In the genomic region with DNA sequence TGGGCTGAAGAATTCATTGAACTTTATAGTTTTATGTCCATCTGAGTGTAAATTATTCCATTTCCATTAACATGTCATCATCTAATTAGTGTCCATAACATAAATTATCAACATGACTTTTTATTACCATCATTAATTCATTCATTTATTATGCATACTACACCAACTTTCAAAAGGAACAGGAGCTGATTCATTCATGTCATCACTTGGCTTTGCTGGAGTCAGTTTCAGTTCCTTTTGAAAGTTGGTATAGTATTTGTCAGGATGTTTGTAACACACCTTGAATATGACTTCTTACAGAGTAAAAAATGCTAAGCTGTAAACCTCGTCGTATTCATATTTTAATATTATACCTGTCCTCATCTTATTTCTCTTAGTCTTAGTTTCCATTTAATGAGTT, we compare ENCODE assay signal across 19 cellular contexts.
A peak's percentile ranks its signal among the peaks of the same experiment; 100 is the strongest.
DNase-seq lines count a peak whose midpoint lies in the region; ATAC-seq, FAIRE-seq and TF ChIP-seq lines count a peak whose summit lies in the region.
"Had no signal": no experiment of that assay in that cellular context is flagged by ENCODE, and none has a peak within 500 bp of the region (broad histone marks: within the 10 kb centered on the region; RNA-seq: fewer than 3 reads in every experiment).

No MANE protein-coding gene starts in this region.

- no peak overlapping the region for H3K9ac ChIP-seq in smooth muscle cell (ENCODE audit: low read depth)

- POLR2A ChIA-PET in A549 (lab: Yijun Ruan, JAX): no interaction called here

- CTCF ChIA-PET in A549 (lab: Yijun Ruan, JAX): no interaction called here

- 87% methylated on average over 2 of the region's 2 CpGs for WGBS in A549 (ENCODE audit: missing lambda C conversion rate)
- WGBS in spleen, 5 donors: 74 to 90% (median 86%) methylated on average over 2 of the region's 2 CpGs
- 99% methylated on average over 2 of the region's 2 CpGs for WGBS in smooth muscle cell (ENCODE audit: low lambda C conversion rate)

- H3K4me2 ChIP-seq in A549 (no peak overlapping the region), smooth muscle cell (no peak overlapping the region)

- H3K4me1 ChIP-seq in A549: no peaks in the 10 kb centered on the region
- no peaks in the 10 kb centered on the region for H3K4me1 ChIP-seq in spleen
- no peaks in the 10 kb centered on the region for H3K4me1 ChIP-seq in smooth muscle cell (ENCODE audit: low read depth)
- H3K4me1 ChIP-seq: gastroesophageal sphincter had no signal

- no peak for TF ChIP-seq EP300 in A549 (IDR thresholded peaks at IDR 0.05)

- no peaks in the 10 kb centered on the region for H3F3A ChIP-seq in smooth muscle cell (ENCODE audit: low read depth)

- no peak for TF ChIP-seq RAD21 in A549 (conservative IDR thresholded peaks at IDR 0.05 in 1 of 2, IDR thresholded peaks at IDR 0.05 in 1 of 2)

- no peak overlapping the region for H2AFZ ChIP-seq in smooth muscle cell (ENCODE audit: low read depth)

- intact Hi-C loops in cardiac septum (cut with DNase I) (no loop called here), spleen (cut with DNase I; ENCODE audit: low total_unique reads) (no loop called here)

- H3K27me3 ChIP-seq in spleen (replicated peaks in 1 of 7) (no peaks in the 10 kb centered on the region), smooth muscle cell (ENCODE audit: low read depth) (no peaks in the 10 kb centered on the region)
- H3K27me3 ChIP-seq: gastroesophageal sphincter had no signal

- ATAC-seq in A549 (no peak), GM19035 (IDR thresholded peaks at IDR 0.05; ENCODE audit: unreplicated experiment) (peak; percentile 85), GM21825 (IDR thresholded peaks at IDR 0.05; ENCODE audit: unreplicated experiment) (peak; percentile 74), HG03280 (IDR thresholded peaks at IDR 0.05; ENCODE audit: unreplicated experiment) (peak; percentile 50)
- ATAC-seq: activated T-helper 17 cell treated with anti-CD3 and anti-CD28 coated beads, Interleukin-2, amount 50 U/mL, for 72 hours; effector memory CD8-positive, alpha-beta T cell; gastroesophageal sphincter; T-helper 17 cell had no signal

- no peak overlapping the region for H3K4me3 ChIP-seq in A549
- no peak overlapping the region for H3K4me3 ChIP-seq in spleen
- H3K4me3 ChIP-seq in smooth muscle cell: no peak overlapping the region
- H3K4me3 ChIP-seq: gastroesophageal sphincter had no signal

- no peak for TF ChIP-seq POLR2A in A549 (IDR thresholded peaks at IDR 0.05; ENCODE audit: low read length)
- no peak for TF ChIP-seq POLR2A in spleen (IDR thresholded peaks at IDR 0.05)

- TF ChIP-seq CTCF in A549 (IDR thresholded peaks at IDR 0.05): no peak
- no peak for TF ChIP-seq CTCF in spleen (IDR thresholded peaks at IDR 0.05 in 8 of 11, conservative IDR thresholded peaks at IDR 0.05 in 3 of 11)
- no peak for TF ChIP-seq CTCF in smooth muscle cell (IDR thresholded peaks at IDR 0.05; ENCODE audit: borderline replicate concordance, insufficient read depth, poor library complexity, severe bottlenecking)

- H3K36me3 ChIP-seq in spleen (no peaks in the 10 kb centered on the region), smooth muscle cell (ENCODE audit: low read depth) (no peaks in the 10 kb centered on the region)
- H3K36me3 ChIP-seq: gastroesophageal sphincter had no signal

- DNase-seq in A549 (ENCODE audit: low read depth in 1 of 2, low spot score in 1 of 2): no peak
- DNase-seq in cardiac septum (ENCODE audit: low spot score): no peak
- no peak for DNase-seq in spleen
- no peak for DNase-seq in smooth muscle cell (lab: John Stamatoyannopoulos, UW; ENCODE audit: unreplicated experiment)
- no peak for DNase-seq in ACHN
- DNase-seq: 8988T; activated CD4-positive, alpha-beta T cell treated with anti-CD3 and anti-CD28 coated beads, Interleukin-2, amount 10 ng/mL, durations not matched to agents 24 days and 14 days; effector memory CD8-positive, alpha-beta T cell; H9; islet precursor cell; NCI-H1092; posterior cingulate gyrus; T-helper 17 cell had no signal

- H4K20me1 ChIP-seq in smooth muscle cell (ENCODE audit: low read depth): no peaks in the 10 kb centered on the region

- H3K9me3 ChIP-seq in A549 (no peaks in the 10 kb centered on the region), spleen (no peaks in the 10 kb centered on the region), smooth muscle cell (replicated peaks; ENCODE audit: low read depth) (no peaks in the 10 kb centered on the region)
- H3K9me3 ChIP-seq: gastroesophageal sphincter had no signal

- no peaks in the 10 kb centered on the region for H3K79me2 ChIP-seq in smooth muscle cell (ENCODE audit: low read depth)

- in situ Hi-C loops in ACHN (cut with HindIII; ENCODE audit: low pct_ligation_motif_present, low pct_unique_long_range_greater_than_20kb, low sequenced_read_pairs): no loop called here

- FAIRE-seq in A549 (lab: Jason Lieb, UNC): peak; percentile 36
- FAIRE-seq: HTR-8/SVneo had no signal

- H3K27ac ChIP-seq in A549 (no peak overlapping the region), spleen (no peak overlapping the region), smooth muscle cell (ENCODE audit: low read depth) (no peak overlapping the region)
- H3K27ac ChIP-seq: gastroesophageal sphincter had no signal

TF ChIP-seq in A549, 52 proteins besides CTCF, POLR2A, EP300 and RAD21:
- no peak for TF ChIP-seq EHF (CRISPR knock-in tag; IDR thresholded peaks at IDR 0.05)
- TF ChIP-seq ZC3H11A (IDR thresholded peaks at IDR 0.05): no peak
- no peak for TF ChIP-seq MAX (IDR thresholded peaks at IDR 0.05)
- no peak for TF ChIP-seq EHMT2 (IDR thresholded peaks at IDR 0.05; ENCODE audit: low read depth)
- TF ChIP-seq NFE2L2 (conservative IDR thresholded peaks at IDR 0.05; ENCODE audit: low read length): no peak
- no peak for TF ChIP-seq ZSCAN20 (CRISPR knock-in tag; IDR thresholded peaks at IDR 0.05)
- TF ChIP-seq JUN (IDR thresholded peaks at IDR 0.05): no peak
- no peak for TF ChIP-seq MYC (IDR thresholded peaks at IDR 0.05; ENCODE audit: borderline replicate concordance, low read length)
- TF ChIP-seq ATOH8 (CRISPR knock-in tag; IDR thresholded peaks at IDR 0.05; ENCODE audit: low read depth): no peak
- TF ChIP-seq CBX2 (IDR thresholded peaks at IDR 0.05; ENCODE audit: borderline replicate concordance, low read depth): no peak
- TF ChIP-seq, protein P1, sequence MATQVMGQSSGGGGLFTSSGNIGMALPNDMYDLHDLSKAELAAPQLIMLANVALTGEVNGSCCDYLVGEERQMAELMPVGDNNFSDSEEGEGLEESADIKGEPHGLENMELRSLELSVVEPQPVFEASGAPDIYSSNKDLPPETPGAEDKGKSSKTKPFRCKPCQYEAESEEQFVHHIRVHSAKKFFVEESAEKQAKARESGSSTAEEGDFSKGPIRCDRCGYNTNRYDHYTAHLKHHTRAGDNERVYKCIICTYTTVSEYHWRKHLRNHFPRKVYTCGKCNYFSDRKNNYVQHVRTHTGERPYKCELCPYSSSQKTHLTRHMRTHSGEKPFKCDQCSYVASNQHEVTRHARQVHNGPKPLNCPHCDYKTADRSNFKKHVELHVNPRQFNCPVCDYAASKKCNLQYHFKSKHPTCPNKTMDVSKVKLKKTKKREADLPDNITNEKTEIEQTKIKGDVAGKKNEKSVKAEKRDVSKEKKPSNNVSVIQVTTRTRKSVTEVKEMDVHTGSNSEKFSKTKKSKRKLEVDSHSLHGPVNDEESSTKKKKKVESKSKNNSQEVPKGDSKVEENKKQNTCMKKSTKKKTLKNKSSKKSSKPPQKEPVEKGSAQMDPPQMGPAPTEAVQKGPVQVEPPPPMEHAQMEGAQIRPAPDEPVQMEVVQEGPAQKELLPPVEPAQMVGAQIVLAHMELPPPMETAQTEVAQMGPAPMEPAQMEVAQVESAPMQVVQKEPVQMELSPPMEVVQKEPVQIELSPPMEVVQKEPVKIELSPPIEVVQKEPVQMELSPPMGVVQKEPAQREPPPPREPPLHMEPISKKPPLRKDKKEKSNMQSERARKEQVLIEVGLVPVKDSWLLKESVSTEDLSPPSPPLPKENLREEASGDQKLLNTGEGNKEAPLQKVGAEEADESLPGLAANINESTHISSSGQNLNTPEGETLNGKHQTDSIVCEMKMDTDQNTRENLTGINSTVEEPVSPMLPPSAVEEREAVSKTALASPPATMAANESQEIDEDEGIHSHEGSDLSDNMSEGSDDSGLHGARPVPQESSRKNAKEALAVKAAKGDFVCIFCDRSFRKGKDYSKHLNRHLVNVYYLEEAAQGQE (IDR thresholded peaks at IDR 0.05): no peak
- TF ChIP-seq NR3C1 (IDR thresholded peaks at IDR 0.05): no peak
- TF ChIP-seq FOSL2 (IDR thresholded peaks at IDR 0.05): no peak
- TF ChIP-seq FOSL2 (CRISPR knock-in tag; IDR thresholded peaks at IDR 0.05): no peak

Comparison
In these comparisons a context has a peak if more than half of its experiments do, and no peak if none do; other contexts are left out.
1. ATAC-seq: peak in GM19035 (single experiment), GM21825 (single experiment) and HG03280 (single experiment); none in A549 (0 of 2).